ENCODE assay signal across 1 cellular context in genomic region chr13:102657630-102658029, GRCh38.
TF ChIP-seq lines count a peak whose summit lies in the region.

No MANE protein-coding gene starts in this region.

TF ChIP-seq in IMR-90, 13 proteins besides CTCF, POLR2A, EP300 and RAD21:
- TF ChIP-seq MAFK (IDR thresholded peaks at IDR 0.05; ENCODE audit: low read depth, low read length): no peak
- no peak for TF ChIP-seq RCOR1 (IDR thresholded peaks at IDR 0.05; ENCODE audit: insufficient replicate concordance, low read length)
- no peak for TF ChIP-seq MXI1 (IDR thresholded peaks at IDR 0.05; ENCODE audit: borderline replicate concordance, low read depth, low read length)
- TF ChIP-seq CHD1 (IDR thresholded peaks at IDR 0.05; ENCODE audit: low read depth, low read length): no peak
- no peak for TF ChIP-seq CEBPB (IDR thresholded peaks at IDR 0.05; ENCODE audit: low read depth, low read length)
- no peak for TF ChIP-seq FOS (IDR thresholded peaks at IDR 0.05; ENCODE audit: low read depth, low read length)
- TF ChIP-seq USF2 (IDR thresholded peaks at IDR 0.05; ENCODE audit: low read depth, low read length): no peak
